ENCODE assay signal across 1 cellular context in the genomic region with DNA sequence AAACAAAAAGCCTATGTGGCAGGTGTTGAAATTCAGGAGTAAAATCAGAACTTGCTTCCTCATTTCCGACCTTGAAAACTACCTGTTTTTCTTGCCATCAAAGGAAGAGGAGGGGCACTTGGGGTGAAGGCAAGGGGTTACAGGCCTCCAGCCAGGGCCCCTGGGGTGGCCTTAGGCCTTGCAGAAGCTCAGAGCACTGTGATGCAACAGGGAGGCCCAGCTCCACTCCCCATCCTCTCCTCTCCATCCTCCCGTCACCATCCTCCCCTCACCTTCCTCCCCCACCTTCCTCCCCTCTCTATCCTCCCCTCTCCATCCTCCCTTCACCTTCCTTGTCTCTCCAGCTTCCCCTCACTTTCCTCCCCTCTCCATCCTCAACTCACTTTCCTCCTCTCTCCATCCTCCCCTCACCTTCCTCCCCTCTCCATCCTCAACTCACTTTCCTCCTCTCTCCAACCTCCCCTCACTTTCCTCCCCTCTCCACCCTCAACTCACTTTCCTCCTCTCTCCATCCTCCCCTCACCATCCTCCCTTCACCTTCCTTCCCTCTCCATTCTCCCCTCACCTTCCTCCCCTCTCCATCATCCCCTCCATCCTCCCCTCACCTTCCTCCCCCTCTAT.
TF ChIP-seq lines count a peak whose summit lies in the region.

No MANE protein-coding gene starts in this region.

TF ChIP-seq in HEK293, 187 proteins besides CTCF, POLR2A, EP300 and RAD21 (continued from another document):
- TF ChIP-seq, protein P1, sequence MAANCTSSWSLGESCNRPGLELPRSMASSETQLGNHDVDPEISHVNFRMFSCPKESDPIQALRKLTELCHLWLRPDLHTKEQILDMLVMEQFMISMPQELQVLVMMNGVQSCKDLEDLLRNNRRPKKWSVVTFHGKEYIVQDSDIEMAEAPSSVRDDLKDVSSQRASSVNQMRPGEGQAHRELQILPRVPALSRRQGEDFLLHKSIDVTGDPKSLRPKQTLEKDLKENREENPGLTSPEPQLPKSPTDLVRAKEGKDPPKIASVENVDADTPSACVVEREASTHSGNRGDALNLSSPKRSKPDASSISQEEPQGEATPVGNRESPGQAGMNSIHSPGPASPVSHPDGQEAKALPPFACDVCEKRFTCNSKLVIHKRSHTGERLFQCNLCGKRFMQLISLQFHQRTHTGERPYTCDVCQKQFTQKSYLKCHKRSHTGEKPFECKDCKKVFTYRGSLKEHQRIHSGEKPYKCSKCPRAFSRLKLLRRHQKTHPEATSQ (tag by site-specific recombination; IDR thresholded peaks at IDR 0.05), result no peak
